ENCODE assay signal across 11 cellular contexts in genomic region chr14:68959035-68959434, GRCh38. TPM values are rescaled to one million over a fixed set of nuclear protein-coding genes. Genes with fewer than 3 reads are reported as not detected.
A peak's percentile ranks its signal among the peaks of the same experiment; 100 is the strongest.
DNase-seq lines count a peak whose midpoint lies in the region; ATAC-seq and TF ChIP-seq lines count a peak whose summit lies in the region.
"Had no signal": no experiment of that assay in that cellular context is flagged by ENCODE, and none has a peak within 500 bp of the region (broad histone marks: within the 10 kb centered on the region; RNA-seq: fewer than 3 reads in every experiment).

No MANE protein-coding gene starts in this region.

- peaks cover 11% of the 10 kb centered on the region for H3K36me3 Mint-ChIP-seq in activated naive CD8-positive, alpha-beta T cell
- peaks cover 20% of the 10 kb centered on the region for H3K36me3 Mint-ChIP-seq in activated naive CD8-positive, alpha-beta T cell treated with anti-CD3 and anti-CD28 coated beads, Interleukin-2, amount 50 U/mL, for 24 hours (ENCODE audit: low read depth)

- H3K9me3 Mint-ChIP-seq in activated naive CD8-positive, alpha-beta T cell (ENCODE audit: low read depth), result no peaks in the 10 kb centered on the region
- no peaks in the 10 kb centered on the region for H3K9me3 Mint-ChIP-seq in activated naive CD8-positive, alpha-beta T cell treated with anti-CD3 and anti-CD28 coated beads, Interleukin-2, amount 50 U/mL, for 24 hours

- TF ChIP-seq CTCF in choroid plexus epithelial cell (conservative IDR thresholded peaks at IDR 0.05; ENCODE audit: low read depth, low read length) (no peak), upper lobe of left lung (IDR thresholded peaks at IDR 0.05) (no peak)

- ATAC-seq in activated naive CD8-positive, alpha-beta T cell treated with anti-CD3 and anti-CD28 coated beads, Interleukin-2, amount 50 U/mL, for 24 hours, result no peak
- ATAC-seq in upper lobe of left lung (ENCODE audit: low FRiP score in 2 of 2), result no peak
- ATAC-seq in GM21576 (IDR thresholded peaks at IDR 0.05; ENCODE audit: unreplicated experiment), result no peak

- no peak for DNase-seq in activated naive CD8-positive, alpha-beta T cell treated with anti-CD3 and anti-CD28 coated beads, Interleukin-2, amount 50 U/mL, for 24 hours
- DNase-seq in choroid plexus epithelial cell (ENCODE audit: low read depth) (peak; percentile 61), upper lobe of left lung (no peak), NCI-H2107 treated with DMSO at 0.1 percent for 48 hours (lab: John Stamatoyannopoulos, UW; ENCODE audit: unreplicated experiment) (no peak), amygdala (lab: John Stamatoyannopoulos, UW) (no peak)
- DNase-seq: NCI-H510A treated with DMSO at 0.1 percent for 48 hours; stimulated activated CD4-positive, alpha-beta T cell treated with anti-CD3 and anti-CD28 coated beads, Interleukin-2, amount 100 ng/mL, for 24 hours had no signal

- peak overlapping the region; percentile 32 for H3K9ac ChIP-seq in muscle layer of colon (ENCODE audit: low read length)

- no peak for TF ChIP-seq EP300 in upper lobe of left lung (IDR thresholded peaks at IDR 0.05)

- H3K4me3 ChIP-seq in choroid plexus epithelial cell (ENCODE audit: low read depth, low read length), result no peak overlapping the region
- peak overlapping the region in 1 of 2 donors; percentile 15 for H3K4me3 ChIP-seq in muscle layer of colon (ENCODE audit: low read depth in 1 of 2, low read length in 2 of 2)
- no peak overlapping the region for H3K4me3 ChIP-seq in upper lobe of left lung

- no peak for TF ChIP-seq POLR2A in upper lobe of left lung (IDR thresholded peaks at IDR 0.05)

- H3K4me1 ChIP-seq in muscle layer of colon (ENCODE audit: insufficient read depth, low read length) (peaks cover 95% of the 10 kb centered on the region), upper lobe of left lung (peaks cover 38 to 57% (median 53%) of the 10 kb centered on the region in 4 donors)

- H3K9me3 ChIP-seq in muscle layer of colon (ENCODE audit: low read length) (no peaks in the 10 kb centered on the region), upper lobe of left lung (no peaks in the 10 kb centered on the region)

- no peak overlapping the region for H3K4me3 Mint-ChIP-seq in activated naive CD8-positive, alpha-beta T cell
- no peak overlapping the region for H3K4me3 Mint-ChIP-seq in activated naive CD8-positive, alpha-beta T cell treated with anti-CD3 and anti-CD28 coated beads, Interleukin-2, amount 50 U/mL, for 24 hours

- H3K27me3 Mint-ChIP-seq in activated naive CD8-positive, alpha-beta T cell, result no peaks in the 10 kb centered on the region
- no peaks in the 10 kb centered on the region for H3K27me3 Mint-ChIP-seq in activated naive CD8-positive, alpha-beta T cell treated with anti-CD3 and anti-CD28 coated beads, Interleukin-2, amount 50 U/mL, for 24 hours

- H3K27ac Mint-ChIP-seq in activated naive CD8-positive, alpha-beta T cell, result peak overlapping the region; percentile 82
- no peak overlapping the region for H3K27ac Mint-ChIP-seq in activated naive CD8-positive, alpha-beta T cell treated with anti-CD3 and anti-CD28 coated beads, Interleukin-2, amount 50 U/mL, for 24 hours

- H3K27me3 ChIP-seq in muscle layer of colon (ENCODE audit: control insufficient read depth in 1 of 2, insufficient read depth in 2 of 2, low read length in 2 of 2) (no peaks in the 10 kb centered on the region), upper lobe of left lung (no peaks in the 10 kb centered on the region)

- WGBS in upper lobe of left lung, 2 donors, result 31 to 37% methylated on average over 4 of the region's 4 CpGs

- H3K36me3 ChIP-seq in muscle layer of colon (ENCODE audit: insufficient read depth, low read length) (peaks cover 12% of the 10 kb centered on the region), upper lobe of left lung (no peaks in the 10 kb centered on the region)

- peak overlapping the region; percentile 79 for H3K27ac ChIP-seq in muscle layer of colon (ENCODE audit: low read depth, low read length)
- peak overlapping the region in 3 of 4 donors; percentile 2 to 76 (median 65) for H3K27ac ChIP-seq in upper lobe of left lung
- H3K27ac ChIP-seq: HL-60 had no signal

- H3K4me1 Mint-ChIP-seq in activated naive CD8-positive, alpha-beta T cell (ENCODE audit: low read depth), result peaks cover 90% of the 10 kb centered on the region
- H3K4me1 Mint-ChIP-seq in activated naive CD8-positive, alpha-beta T cell treated with anti-CD3 and anti-CD28 coated beads, Interleukin-2, amount 50 U/mL, for 24 hours, result peaks cover 93% of the 10 kb centered on the region

RNA-seq across cellular contexts. Expression of gene ACTN1, which starts 20.1 kb away (rescaled TPM):
- 100 to 1,000 TPM; 117 to 195 (median 157) TPM for total RNA-seq in upper lobe of left lung
